In genomic region chr11:112085822-112086421, GRCh38 we compare ENCODE assay signal across 7 cellular contexts. TPM values are rescaled to one million over a fixed set of nuclear protein-coding genes. Genes with fewer than 3 reads are reported as not detected.
DNase-seq lines count a peak whose midpoint lies in the region; ATAC-seq and TF ChIP-seq lines count a peak whose summit lies in the region.

No MANE protein-coding gene starts in this region.

- peak overlapping the region; percentile 80 for H3K4me2 ChIP-seq in Karpas-422 (ENCODE audit: low read depth, low read length, poor library complexity, severe bottlenecking)

- no peaks in the 10 kb centered on the region for H4K20me1 ChIP-seq in Karpas-422 (ENCODE audit: insufficient read depth, low read depth, low read length)

- peak overlapping the region; percentile 92 for H3K9ac ChIP-seq in Karpas-422 (ENCODE audit: low read length)

- H3K36me3 ChIP-seq in Karpas-422 (ENCODE audit: insufficient read depth, low read length) (peaks cover 28% of the 10 kb centered on the region), ovary (no peaks in the 10 kb centered on the region)

- H3K4me3 ChIP-seq in GM12865 (ENCODE audit: low read depth, low read length) (peak overlapping the region; percentile 86), Karpas-422 (ENCODE audit: low read length) (peak overlapping the region; percentile 92), foreskin fibroblast (ENCODE audit: low read depth in 1 of 2, low read length in 2 of 2) (peak overlapping the region; percentile 71 to 72), ovary (peak overlapping the region; percentile 71)

- H3K27ac ChIP-seq in Karpas-422 (ENCODE audit: low read length) = peak overlapping the region; percentile 37
- no peak overlapping the region for H3K27ac ChIP-seq in ovary

- H3K27me3 ChIP-seq in Karpas-422 (ENCODE audit: low read length) (no peaks in the 10 kb centered on the region), ovary (no peaks in the 10 kb centered on the region)

- H2AFZ ChIP-seq in Karpas-422 (ENCODE audit: low read length) = peak overlapping the region; percentile 43; the same call in 1 of the 2 replicates

- WGBS in ovary, 3 donors = 2% methylated on average over 19 of the region's 19 CpGs

- ATAC-seq in GM21786 (IDR thresholded peaks at IDR 0.05; ENCODE audit: unreplicated experiment) = peak; percentile 34

- TF ChIP-seq POLR2A in ovary (IDR thresholded peaks at IDR 0.05) = no peak

- intact Hi-C loops in ovary (cut with DNase I) = loop anchor here in 1 of 4 donors (10.0 kb wide), 1 partner anchor 211 kb away; the partner anchor contains the start of genes ALG9, CFAP68 and FDXACB1

- DNase-seq in GM12865 (ENCODE audit: low read depth) = peak; percentile 59
- peak; percentile 50 for DNase-seq in Karpas-422
- DNase-seq in activated CD8-positive, alpha-beta memory T cell treated with anti-CD3 and anti-CD28 coated beads, Interleukin-2, amount 50 U/mL, for 48 hours = peak; percentile 73
- DNase-seq in foreskin fibroblast = peak; percentile 16 to 64
- DNase-seq in ovary = peak in 1 of 5 donors; percentile 30
- DNase-seq in mucosa of gallbladder (ENCODE audit: low spot score) = no peak

- H3K9me3 ChIP-seq in Karpas-422 (ENCODE audit: low read length) = no peaks in the 10 kb centered on the region
- H3K9me3 ChIP-seq in ovary = no peaks in the 10 kb centered on the region

- H3K9me2 ChIP-seq in Karpas-422 (replicated peaks; ENCODE audit: insufficient read depth, low read length) = no peaks in the 10 kb centered on the region

- H3K79me2 ChIP-seq in Karpas-422 (ENCODE audit: low read length) = peaks cover 57% of the 10 kb centered on the region

- H3K4me1 ChIP-seq in Karpas-422 (ENCODE audit: low read length) (peaks cover 22% of the 10 kb centered on the region), ovary (ENCODE audit: insufficient read depth) (peaks cover 10% of the 10 kb centered on the region)

- no peak for TF ChIP-seq CTCF in GM12865 (IDR thresholded peaks at IDR 0.05; ENCODE audit: insufficient read depth, low read depth, low read length, missing control alignments)
- no peak for TF ChIP-seq CTCF in foreskin fibroblast (IDR thresholded peaks at IDR 0.05; ENCODE audit: low read depth, low read length)
- TF ChIP-seq CTCF in ovary (IDR thresholded peaks at IDR 0.05) = no peak

- no peak for TF ChIP-seq EP300 in ovary (IDR thresholded peaks at IDR 0.05)

RNA-seq across cellular contexts. Expression of gene TIMM8B, which starts 0.6 kb away (rescaled TPM):
- total RNA-seq in Karpas-422 (2014; rRNA removed; shearing (Covaris generic); ENCODE audit: low replicate concordance) = 53.3 and 73.4 TPM in 2 replicates
- total RNA-seq in ovary (10 to 100 TPM; 21.8 to 45.7 (median 31.4) TPM), mucosa of gallbladder (47.9 TPM)
- polyA plus RNA-seq in ovary = 10 to 100 TPM; 53.3 to 71.1 TPM

RNA-seq across cellular contexts. Expression of gene SDHD, which starts 0.8 kb away (rescaled TPM):
- total RNA-seq in Karpas-422 (2014; rRNA removed; shearing (Covaris generic); ENCODE audit: low replicate concordance) = 57.4 and 79.6 TPM in 2 replicates
- total RNA-seq in ovary (10 to 100 TPM; 64.9 to 85.9 (median 83.2) TPM), mucosa of gallbladder (147 TPM)
- 10 to 100 TPM; 85.1 to 98.4 TPM for polyA plus RNA-seq in ovary

RNA-seq across cellular contexts. Expression of gene NKAPD1, which starts 11.8 kb away (rescaled TPM):
- 11.5 and 11.7 TPM in 2 replicates for total RNA-seq in Karpas-422 (2014; rRNA removed; shearing (Covaris generic); ENCODE audit: low replicate concordance)
- total RNA-seq in ovary (10 to 100 TPM; 11.4 to 23.1 (median 17.2) TPM), mucosa of gallbladder (19.4 TPM)
- polyA plus RNA-seq in ovary = 10 to 100 TPM; 18.8 to 48.2 TPM

RNA-seq across cellular contexts. Expression of gene PIH1D2, which starts 12.1 kb away (rescaled TPM):
- total RNA-seq in Karpas-422 (2014; rRNA removed; shearing (Covaris generic); ENCODE audit: low replicate concordance) = 1.3 and 1.4 TPM in 2 replicates
- total RNA-seq in ovary (1 to 10 TPM in 6 of 7 donors, under 1 TPM in 1; 0.83 to 8.6 (median 2.4) TPM), mucosa of gallbladder (4.3 TPM)
- 1 to 10 TPM in 1 of 2 donors, under 1 TPM in 1; 0.94 to 2.3 TPM for polyA plus RNA-seq in ovary
